In the genomic region with DNA sequence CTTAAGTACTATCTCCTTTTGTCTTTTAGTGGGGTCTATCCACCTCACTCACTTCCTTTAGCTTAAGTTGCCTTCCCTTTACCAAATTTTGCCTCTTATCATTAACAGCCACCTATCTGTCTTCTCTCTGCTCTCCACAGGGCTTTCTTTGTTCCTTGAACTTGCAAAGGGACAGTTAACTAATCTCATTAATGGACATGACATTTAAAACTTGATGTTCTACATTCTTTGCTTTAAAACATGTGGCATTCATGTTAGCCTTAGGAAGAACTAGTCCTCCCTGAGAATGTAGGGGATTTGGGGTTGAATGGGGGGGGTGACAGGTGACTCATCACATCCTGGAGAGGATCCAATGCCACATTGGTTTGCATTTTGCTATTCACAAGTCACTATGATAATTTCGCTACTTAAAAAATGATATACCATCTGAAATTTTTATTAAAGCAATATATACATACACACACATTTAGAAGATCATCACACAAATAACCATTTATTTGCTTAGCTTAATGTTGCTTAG, we compare ENCODE assay signal across 1 cellular context.
A peak's percentile ranks its signal among the peaks of the same experiment; 100 is the strongest.
TF ChIP-seq lines count a peak whose summit lies in the region.

No MANE protein-coding gene starts in this region.

TF ChIP-seq in H1, 55 proteins besides CTCF, POLR2A, EP300 and RAD21:
- TF ChIP-seq JUND (IDR thresholded peaks at IDR 0.05; ENCODE audit: low read length): peak; percentile 53; the same call in 1 of the 2 replicates
- no peak for TF ChIP-seq FOSL1 (IDR thresholded peaks at IDR 0.05; ENCODE audit: insufficient read depth, low read depth, low read length)
